In genomic region chr6:33454009-33454946, GRCh38 we compare ENCODE assay signal across 1 cellular context.
TF ChIP-seq lines count a peak whose summit lies in the region.

Gene ZBTB9, plus strand, starts transcription at chr6:33454576. Its CDS starts 525 bp downstream, at chr6:33455101.

TF ChIP-seq in HepG2, 621 proteins besides CTCF, POLR2A, EP300 and RAD21 (continued from another document and continues in another):
- TF ChIP-seq ZNF280D (CRISPR knock-in tag; IDR thresholded peaks at IDR 0.05) (peak; percentile 94), HMG20A (CRISPR knock-in tag; IDR thresholded peaks at IDR 0.05; ENCODE audit: borderline replicate concordance) (no peak), SNAPC5 (CRISPR knock-in tag; IDR thresholded peaks at IDR 0.05; ENCODE audit: borderline replicate concordance) (peak; percentile 82; the same call in 1 of the 2 replicates), ZNF747 (CRISPR knock-in tag; IDR thresholded peaks at IDR 0.05; ENCODE audit: borderline replicate concordance) (peak; percentile 42; the same call in 1 of the 2 replicates), ZFYVE20 (CRISPR knock-in tag; IDR thresholded peaks at IDR 0.05; ENCODE audit: borderline replicate concordance, low read depth) (0 out of 2 replicates have a peak, but pooled peaks have one; percentile 21), MED13 (CRISPR knock-in tag; IDR thresholded peaks at IDR 0.05) (0 out of 2 replicates have a peak, but pooled peaks have one; percentile 57), UBTF (CRISPR knock-in tag; IDR thresholded peaks at IDR 0.05) (peak; percentile 96), KLF16 (CRISPR knock-in tag; IDR thresholded peaks at IDR 0.05) (peak; percentile 88 to 97; a peak in 1 of 4 replicates), ZMAT3 (CRISPR knock-in tag; conservative IDR thresholded peaks at IDR 0.05) (no peak), ZBTB38 (CRISPR knock-in tag; IDR thresholded peaks at IDR 0.05) (peak; percentile 31; the same call in 1 of the 2 replicates), SOX13 (IDR thresholded peaks at IDR 0.05) (no peak), SOX13 (CRISPR knock-in tag; conservative IDR thresholded peaks at IDR 0.05 in 1 of 2, IDR thresholded peaks at IDR 0.05 in 1 of 2) (peak in 1 of 2 experiments; percentile 54; a peak in 2 of 4 replicates), ZNF616 (CRISPR knock-in tag; IDR thresholded peaks at IDR 0.05; ENCODE audit: low read depth) (peak; percentile 96), FIP1L1 (IDR thresholded peaks at IDR 0.05; ENCODE audit: borderline replicate concordance, insufficient read depth, low read depth, low read length) (no peak), ZNF839 (CRISPR knock-in tag; IDR thresholded peaks at IDR 0.05; ENCODE audit: borderline replicate concordance) (peak; percentile 29; the same call in 1 of the 2 replicates), MNT (IDR thresholded peaks at IDR 0.05) (peak; percentile 89), IRF1 (CRISPR knock-in tag; IDR thresholded peaks at IDR 0.05; ENCODE audit: low read depth) (0 out of 2 replicates have a peak, but pooled peaks have one; percentile 82), ZNF263 (CRISPR knock-in tag; IDR thresholded peaks at IDR 0.05) (peak; percentile 99), MLX (CRISPR knock-in tag; IDR thresholded peaks at IDR 0.05) (peak; percentile 30; the same call in 1 of the 2 replicates), ZMYM4 (CRISPR knock-in tag; IDR thresholded peaks at IDR 0.05) (peak; percentile 90), ZNF567 (CRISPR knock-in tag; IDR thresholded peaks at IDR 0.05; ENCODE audit: borderline replicate concordance) (no peak), POLR2AphosphoS2 (IDR thresholded peaks at IDR 0.05; ENCODE audit: low read depth, low read length) (no peak), GATA4 (IDR thresholded peaks at IDR 0.05; ENCODE audit: borderline replicate concordance, low read depth) (peak; percentile 56; the same call in 1 of the 2 replicates), KDM3A (CRISPR knock-in tag; IDR thresholded peaks at IDR 0.05; ENCODE audit: low read depth) (peak; percentile 90), NFIC (IDR thresholded peaks at IDR 0.05; ENCODE audit: low read length) (no peak), KLF11 (CRISPR knock-in tag; IDR thresholded peaks at IDR 0.05) (peak; percentile 93), NR3C1 (CRISPR knock-in tag; IDR thresholded peaks at IDR 0.05) (no peak), ZNF230 (CRISPR knock-in tag; IDR thresholded peaks at IDR 0.05) (peak; percentile 80; the same call in 1 of the 2 replicates), GPN1 (CRISPR knock-in tag; IDR thresholded peaks at IDR 0.05; ENCODE audit: borderline replicate concordance) (no peak), BCL3 (CRISPR knock-in tag; IDR thresholded peaks at IDR 0.05) (peak; percentile 90), ZBTB7B (CRISPR knock-in tag; IDR thresholded peaks at IDR 0.05) (0 out of 2 replicates have a peak, but pooled peaks have one; percentile 36), ZNF260 (CRISPR knock-in tag; IDR thresholded peaks at IDR 0.05; ENCODE audit: borderline replicate concordance, low read depth) (no peak), ZNF432 (CRISPR knock-in tag; IDR thresholded peaks at IDR 0.05; ENCODE audit: borderline replicate concordance) (no peak), TERF1 (CRISPR knock-in tag; IDR thresholded peaks at IDR 0.05) (no peak), ELF3 (CRISPR knock-in tag; IDR thresholded peaks at IDR 0.05) (peak; percentile 73), ZHX1 (CRISPR knock-in tag; IDR thresholded peaks at IDR 0.05; ENCODE audit: low read depth) (no peak; the same call in 1 of the 2 replicates), PLSCR1 (CRISPR knock-in tag; IDR thresholded peaks at IDR 0.05; ENCODE audit: borderline replicate concordance) (no peak), LCORL (IDR thresholded peaks at IDR 0.05) (no peak), LCORL (CRISPR knock-in tag; IDR thresholded peaks at IDR 0.05) (peak; percentile 69; the same call in 1 of the 2 replicates), MTF2 (CRISPR knock-in tag; IDR thresholded peaks at IDR 0.05; ENCODE audit: borderline replicate concordance) (peak; percentile 69; the same call in 1 of the 2 replicates), KLF12 (CRISPR knock-in tag; IDR thresholded peaks at IDR 0.05; ENCODE audit: borderline replicate concordance) (peak; percentile 79), HINFP (CRISPR knock-in tag; IDR thresholded peaks at IDR 0.05; ENCODE audit: low read depth) (peak; percentile 86), ZSCAN31 (CRISPR knock-in tag; IDR thresholded peaks at IDR 0.05; ENCODE audit: low read depth) (peak; percentile 85), ZNF678 (CRISPR knock-in tag; IDR thresholded peaks at IDR 0.05) (peak; percentile 88; the same call in 1 of the 2 replicates), MTA1 (CRISPR knock-in tag; IDR thresholded peaks at IDR 0.05; ENCODE audit: borderline replicate concordance) (no peak), ZNF124 (CRISPR knock-in tag; IDR thresholded peaks at IDR 0.05) (peak; percentile 96), ISL2 (CRISPR knock-in tag; IDR thresholded peaks at IDR 0.05) (peak; percentile 72), ZKSCAN5 (CRISPR knock-in tag; IDR thresholded peaks at IDR 0.05) (peak; percentile 76; the same call in 1 of the 2 replicates), SIN3A (IDR thresholded peaks at IDR 0.05; ENCODE audit: borderline replicate concordance, low read depth, low read length) (peak; percentile 97; the same call in 1 of the 2 replicates), MATR3 (CRISPR knock-in tag; IDR thresholded peaks at IDR 0.05) (no peak), MIXL1 (CRISPR knock-in tag; IDR thresholded peaks at IDR 0.05) (peak; percentile 77; the same call in 1 of the 2 replicates)
